In genomic region chr7:8063706-8064297, GRCh38 we compare ENCODE assay signal across 17 cellular contexts.
DNase-seq lines count a peak whose midpoint lies in the region; ATAC-seq and TF ChIP-seq lines count a peak whose summit lies in the region.
"Had no signal": no experiment of that assay in that cellular context is flagged by ENCODE, and none has a peak within 500 bp of the region (broad histone marks: within the 10 kb centered on the region; RNA-seq: fewer than 3 reads in every experiment).

No MANE protein-coding gene starts in this region.

- H2BK20ac ChIP-seq in IMR-90 (ENCODE audit: low read depth, low read length) = no peak overlapping the region

- peak; percentile 22 for DNase-seq in Caki2 (ENCODE audit: low read depth)
- peak; percentile 23 for DNase-seq in IMR-90
- DNase-seq in T-helper 17 cell = no peak
- DNase-seq in foreskin fibroblast = peak; percentile 15 to 51
- DNase-seq in stimulated activated CD4-positive, alpha-beta T cell treated with anti-CD3 and anti-CD28 coated beads, Interleukin-2, amount 100 ng/mL, for 48 hours = no peak
- DNase-seq in activated CD4-positive, CD25-positive, alpha-beta regulatory T cell (lab: John Stamatoyannopoulos, UW) = no peak
- DNase-seq in omental fat pad (ENCODE audit: low spot score) = no peak
- DNase-seq in NK-92 (lab: John Stamatoyannopoulos, UW; ENCODE audit: unreplicated experiment) = no peak
- DNase-seq: activated naive CD4-positive, alpha-beta T cell treated with anti-CD3 and anti-CD28 coated beads, Interleukin-2, amount 50 U/mL, for 16 hours; BE2C; caudate nucleus; DMS79; KBM-7; NCI-H1436; upper lobe of right lung had no signal

- no peaks in the 10 kb centered on the region for H3K27me3 ChIP-seq in IMR-90 (ENCODE audit: control insufficient read depth, insufficient read depth, low read length)
- H3K27me3 ChIP-seq: BE2C, upper lobe of right lung had no signal

- BruUV-seq in IMR-90 (replicated peaks; lab: Mats Ljungman, UMichigan) = no TSS peak

- POLR2A ChIA-PET in IMR-90 (lab: Charles Lee; ENCODE audit: unreplicated experiment) = no interaction called here

- TF ChIP-seq RAD21 in IMR-90 (IDR thresholded peaks at IDR 0.05; ENCODE audit: low read length) = no peak

- no peak overlapping the region for H3K18ac ChIP-seq in IMR-90 (ENCODE audit: low read depth, low read length)

- dilution Hi-C loops in IMR-90 (cut with HindIII; ENCODE audit: low sequenced_read_pairs, unreplicated experiment) = no loop called here

- ATAC-seq in IMR-90 (ENCODE audit: low read depth) = no peak
- no peak for ATAC-seq in T-helper 17 cell
- ATAC-seq in omental fat pad (ENCODE audit: low FRiP score) = no peak
- ATAC-seq: Right ventricle myocardium inferior; stimulated activated memory B cell treated with anti-CD40 and anti-IgM and Interleukin-4, amounts not matched to agents 10 μg/mL and 1 μg/mL and 100 μg/mL, for 72 hours; upper lobe of right lung had no signal

- H3K36me3 ChIP-seq in IMR-90 (ENCODE audit: control insufficient read depth, insufficient read depth, low read length) = peaks cover 2% of the 10 kb centered on the region; the same call in 1 of the 2 replicates

- H2BK15ac ChIP-seq in IMR-90 (ENCODE audit: low read depth, low read length) = no peak overlapping the region

- intact Hi-C loops in IMR-90 (cut with micrococcal nuclease) = no loop called here

- no peak overlapping the region for H3K27ac ChIP-seq in IMR-90 (ENCODE audit: insufficient read depth, low read length)
- H3K27ac ChIP-seq: upper lobe of right lung had no signal

- no peak overlapping the region for H2AK9ac ChIP-seq in IMR-90 (replicated peaks; ENCODE audit: low read depth, low read length, poor library complexity)

- H3K27me3 Mint-ChIP-seq in T-helper 17 cell = no peaks in the 10 kb centered on the region
- H3K27me3 Mint-ChIP-seq: stimulated activated memory B cell treated with anti-CD40 and anti-IgM and Interleukin-4, amounts not matched to agents 10 μg/mL and 1 μg/mL and 100 μg/mL, for 72 hours had no signal

- no peaks in the 10 kb centered on the region for H3K9me3 ChIP-seq in IMR-90 (ENCODE audit: control insufficient read depth, insufficient read depth, low read length)
- H3K9me3 ChIP-seq in T-helper 17 cell (ENCODE audit: control insufficient read depth, low read length, poor library complexity, severe bottlenecking) = no peaks in the 10 kb centered on the region
- H3K9me3 ChIP-seq: BE2C, upper lobe of right lung had no signal

- H3K4ac ChIP-seq in IMR-90 (ENCODE audit: low read depth, low read length) = no peak overlapping the region

- H3K23ac ChIP-seq in IMR-90 (ENCODE audit: low read depth, low read length) = no peak overlapping the region

- H4K91ac ChIP-seq in IMR-90 (ENCODE audit: insufficient read depth, low read depth, low read length) = no peak overlapping the region

- H3K9ac ChIP-seq in IMR-90 (ENCODE audit: low read depth, low read length) = no peak overlapping the region

- H3K27ac Mint-ChIP-seq in T-helper 17 cell = peak overlapping the region; percentile 71
- H3K27ac Mint-ChIP-seq: stimulated activated memory B cell treated with anti-CD40 and anti-IgM and Interleukin-4, amounts not matched to agents 10 μg/mL and 1 μg/mL and 100 μg/mL, for 72 hours had no signal

- CTCF ChIA-PET in IMR-90 (lab: Yijun Ruan, JAX) = no interaction called here

- TF ChIP-seq POLR2A in IMR-90 (IDR thresholded peaks at IDR 0.05; ENCODE audit: low read depth, low read length) = no peak

- no peak overlapping the region for H2BK120ac ChIP-seq in IMR-90 (ENCODE audit: low read depth, low read length)

- TF ChIP-seq CTCF in IMR-90 (conservative IDR thresholded peaks at IDR 0.05; ENCODE audit: low read depth, low read length) (no peak), foreskin fibroblast (IDR thresholded peaks at IDR 0.05; ENCODE audit: low read depth, low read length) (no peak), omental fat pad (IDR thresholded peaks at IDR 0.05) (no peak)

- H3K4me2 ChIP-seq in IMR-90 (ENCODE audit: low read depth, low read length) = no peak overlapping the region

- no peak overlapping the region for H3K4me3 Mint-ChIP-seq in T-helper 17 cell
- H3K4me3 Mint-ChIP-seq: stimulated activated memory B cell treated with anti-CD40 and anti-IgM and Interleukin-4, amounts not matched to agents 10 μg/mL and 1 μg/mL and 100 μg/mL, for 72 hours had no signal

- no peak overlapping the region for H2BK5ac ChIP-seq in IMR-90 (ENCODE audit: low read depth, low read length, poor library complexity, severe bottlenecking)

- H4K20me1 ChIP-seq in IMR-90 (ENCODE audit: insufficient read depth, low read length) = no peaks in the 10 kb centered on the region

- no peak overlapping the region for H3K56ac ChIP-seq in IMR-90 (ENCODE audit: extremely low read depth, insufficient read depth, low read length)

- H2AFZ ChIP-seq in IMR-90 (replicated peaks; ENCODE audit: low read length, poor library complexity) = no peak overlapping the region

- H3K4me1 ChIP-seq in IMR-90 (ENCODE audit: control insufficient read depth, insufficient read depth, low read length) = peaks cover 2% of the 10 kb centered on the region; the same call in 1 of the 2 replicates
- H3K4me1 ChIP-seq: upper lobe of right lung had no signal

- peaks cover 0 to 4% of the 10 kb centered on the region in 2 experiments; a peak in 2 of 4 replicates for H3K79me1 ChIP-seq in IMR-90 (ENCODE audit: low read depth in 1 of 2, low read length in 2 of 2)

- H3K14ac ChIP-seq in IMR-90 (replicated peaks; ENCODE audit: low read depth, low read length) = no peak overlapping the region

- H3K36me3 Mint-ChIP-seq in T-helper 17 cell (ENCODE audit: low read depth) = peaks cover 14% of the 10 kb centered on the region

- H4K5ac ChIP-seq in IMR-90 (ENCODE audit: low read depth, low read length) = no peak overlapping the region

- in situ Hi-C loops in Caki2 (cut with HindIII; ENCODE audit: low pct_unique_long_range_greater_than_20kb, low sequenced_read_pairs) (no loop called here), IMR-90 (cut with MboI; ENCODE audit: low sequenced_read_pairs) (no loop called here)

- H2AK5ac ChIP-seq in IMR-90 (ENCODE audit: low read depth, low read length) = no peak overlapping the region

- no peak overlapping the region for H4K8ac ChIP-seq in IMR-90 (ENCODE audit: low read depth in 2 of 2, low read length in 2 of 2)

- H3K4me3 ChIP-seq in IMR-90 (ENCODE audit: insufficient read depth, low read depth, low read length) = no peak overlapping the region
- H3K4me3 ChIP-seq in foreskin fibroblast (ENCODE audit: low read depth in 1 of 2, low read length in 2 of 2) = no peak overlapping the region
- H3K4me3 ChIP-seq: upper lobe of right lung had no signal

- H3K4me1 Mint-ChIP-seq in T-helper 17 cell = peaks cover 37% of the 10 kb centered on the region

- H3K9me1 ChIP-seq in IMR-90 (ENCODE audit: insufficient read depth, low read length) = no peaks in the 10 kb centered on the region

TF ChIP-seq in IMR-90, 13 proteins besides CTCF, POLR2A, EP300 and RAD21:
- no peak for TF ChIP-seq MAZ (IDR thresholded peaks at IDR 0.05; ENCODE audit: borderline replicate concordance, low read depth, low read length)
TF ChIP-seq in IMR-90: peak in this region for 0.

Comparison
In these comparisons a context has a peak if more than half of its experiments do, and no peak if none do; other contexts are left out.
1. DNase-seq: peak in Caki2 (single experiment), IMR-90 (single experiment) and foreskin fibroblast (2 of 2); none in T-helper 17 cell (0 of 3), stimulated activated CD4-positive, alpha-beta T cell treated with anti-CD3 and anti-CD28 coated beads, Interleukin-2, amount 100 ng/mL, for 48 hours (0 of 2), activated CD4-positive, CD25-positive, alpha-beta regulatory T cell (0 of 4), omental fat pad (single experiment) and NK-92 (single experiment).